ENCODE assay signal across 8 cellular contexts in genomic region chr12:100266802-100267602, GRCh38. TPM values are rescaled to one million over a fixed set of nuclear protein-coding genes. Genes with fewer than 3 reads are reported as not detected.
A peak's percentile ranks its signal among the peaks of the same experiment; 100 is the strongest.
DNase-seq lines count a peak whose midpoint lies in the region; ATAC-seq and TF ChIP-seq lines count a peak whose summit lies in the region.

Gene DEPDC4 (minus strand): TSS chr12:100267079. CDS start chr12:100267076, 3 bp downstream.
Gene SCYL2 (plus strand): TSS chr12:100267177. CDS start chr12:100282971, 15,794 bp downstream.

- no peak for TF ChIP-seq CTCF in Loucy (conservative IDR thresholded peaks at IDR 0.05; ENCODE audit: low read length)
- TF ChIP-seq CTCF in RWPE2 (IDR thresholded peaks at IDR 0.05; ENCODE audit: poor library complexity, severe bottlenecking) = no peak
- TF ChIP-seq CTCF in fibroblast of pulmonary artery (IDR thresholded peaks at IDR 0.05; ENCODE audit: low read length, missing control alignments) = no peak

- no peaks in the 10 kb centered on the region for H3K27me3 Mint-ChIP-seq in natural killer cell treated with Interleukin-12 subunit alpha and Interleukin-12 subunit beta and Interleukin-15 and Interleukin-18, amount 100 ng/mL, for 72 hours

- no peaks in the 10 kb centered on the region for H3K9me3 Mint-ChIP-seq in natural killer cell treated with Interleukin-12 subunit alpha and Interleukin-12 subunit beta and Interleukin-15 and Interleukin-18, amount 100 ng/mL, for 72 hours

- peak within 1 kb of the TSS; percentile 94 to 95 for H3K27ac Mint-ChIP-seq in natural killer cell treated with Interleukin-12 subunit alpha and Interleukin-12 subunit beta and Interleukin-15 and Interleukin-18, amount 100 ng/mL, for 72 hours

- DNase-seq in ELR (ENCODE audit: low read depth) = peak; percentile 96
- DNase-seq in H7 = peak; percentile 94
- DNase-seq in RWPE2 (ENCODE audit: low spot score) = peak; percentile 94
- peak; percentile 97 for DNase-seq in activated effector memory CD4-positive, alpha-beta T cell treated with anti-CD3 and anti-CD28 coated beads, Interleukin-2, amount 50 U/mL, for 16 hours
- peak; percentile 99 for DNase-seq in fibroblast of pulmonary artery (ENCODE audit: low read depth)
- peak; percentile 93 for DNase-seq in natural killer cell treated with Interleukin-12 subunit alpha and Interleukin-12 subunit beta and Interleukin-15 and Interleukin-18, amount 100 ng/mL, for 72 hours (ENCODE audit: low spot score)
- peak; percentile 91 for DNase-seq in stimulated activated naive CD4-positive, alpha-beta T cell treated with Interleukin-2 at 50 U/mL for 16 hours (lab: John Stamatoyannopoulos, UW)

- H3K4me1 ChIP-seq in Loucy (ENCODE audit: insufficient read depth, low read length, poor library complexity, severe bottlenecking) (peaks cover 43% of the 10 kb centered on the region), RWPE2 (ENCODE audit: insufficient read depth, poor library complexity, severe bottlenecking) (peaks cover 14% of the 10 kb centered on the region)

- no peaks in the 10 kb centered on the region for H3F3A ChIP-seq in Loucy (ENCODE audit: low read depth)

- H3K4me2 ChIP-seq in Loucy (ENCODE audit: low read depth, low read length, poor library complexity, severe bottlenecking) = peak within 1 kb of the TSS; percentile 81

- ATAC-seq in RWPE2 (ENCODE audit: low read depth) = peak; percentile 81
- peak; percentile 96 to 97 for ATAC-seq in natural killer cell treated with Interleukin-12 subunit alpha and Interleukin-12 subunit beta and Interleukin-15 and Interleukin-18, amount 100 ng/mL, for 72 hours

- no peaks in the 10 kb centered on the region for H3K9me2 ChIP-seq in Loucy (replicated peaks; ENCODE audit: low read depth, low read length)

- no peaks in the 10 kb centered on the region for H3K9me3 ChIP-seq in Loucy (ENCODE audit: insufficient read depth, low read depth, low read length)
- H3K9me3 ChIP-seq in RWPE2 (ENCODE audit: severe bottlenecking) = no peaks in the 10 kb centered on the region

- peak within 1 kb of the TSS; percentile 97 for H2AFZ ChIP-seq in Loucy (ENCODE audit: low read length)

- H3K27me3 ChIP-seq in H7 (ENCODE audit: control insufficient read depth, insufficient read depth, low read length) (no peaks in the 10 kb centered on the region), Loucy (ENCODE audit: insufficient read depth, low read length, poor library complexity, severe bottlenecking) (no peaks in the 10 kb centered on the region), RWPE2 (ENCODE audit: insufficient read depth, poor library complexity, severe bottlenecking) (no peaks in the 10 kb centered on the region)

- H3K9ac ChIP-seq in Loucy (ENCODE audit: low read depth, low read length, poor library complexity, severe bottlenecking) = peak within 1 kb of the TSS; percentile 94

- peaks cover 21 to 25% of the 10 kb centered on the region in 2 donors for H3K4me1 Mint-ChIP-seq in natural killer cell treated with Interleukin-12 subunit alpha and Interleukin-12 subunit beta and Interleukin-15 and Interleukin-18, amount 100 ng/mL, for 72 hours (ENCODE audit: low read depth in 2 of 2)

- peak within 1 kb of the TSS; percentile 81 for H3K27ac ChIP-seq in RWPE2 (ENCODE audit: poor library complexity, severe bottlenecking)

- H4K20me1 ChIP-seq in Loucy (ENCODE audit: insufficient read depth, low read length, poor library complexity, severe bottlenecking) = peaks cover 42% of the 10 kb centered on the region

- no peaks in the 10 kb centered on the region for H3K36me3 Mint-ChIP-seq in natural killer cell treated with Interleukin-12 subunit alpha and Interleukin-12 subunit beta and Interleukin-15 and Interleukin-18, amount 100 ng/mL, for 72 hours

- H3K79me2 ChIP-seq in Loucy (ENCODE audit: insufficient read depth, low read length) = peaks cover 48% of the 10 kb centered on the region

- no peaks in the 10 kb centered on the region for H3K36me3 ChIP-seq in H7 (replicated peaks; ENCODE audit: control insufficient read depth, insufficient read depth, low read length)
- no peaks in the 10 kb centered on the region for H3K36me3 ChIP-seq in Loucy (ENCODE audit: insufficient read depth, low read length)
- peaks cover 8% of the 10 kb centered on the region for H3K36me3 ChIP-seq in RWPE2 (ENCODE audit: low read depth)

- peak within 1 kb of the TSS; percentile 98 for H3K4me3 Mint-ChIP-seq in natural killer cell treated with Interleukin-12 subunit alpha and Interleukin-12 subunit beta and Interleukin-15 and Interleukin-18, amount 100 ng/mL, for 72 hours

- H3K4me3 ChIP-seq in H7 (ENCODE audit: insufficient read depth, low read depth, low read length) = peak within 1 kb of the TSS; percentile 88
- H3K4me3 ChIP-seq in Loucy (ENCODE audit: low read length, poor library complexity, severe bottlenecking) = peak within 1 kb of the TSS; percentile 99
- H3K4me3 ChIP-seq in RWPE2 (ENCODE audit: severe bottlenecking) = peak within 1 kb of the TSS; percentile 86
- peak within 1 kb of the TSS; percentile 85 for H3K4me3 ChIP-seq in fibroblast of pulmonary artery (replicated peaks; ENCODE audit: low read depth, low read length)

RNA-seq across cellular contexts. Expression of gene DEPDC4, which starts in this region (rescaled TPM):
- 2.9 and 5.3 TPM in 2 replicates for total RNA-seq in H7 (2014; rRNA removed; shearing (Covaris generic))
- 1 to 10 TPM in 1 of 2 donors, under 1 TPM in 1; 0.88 to 1.2 TPM for total RNA-seq in natural killer cell treated with Interleukin-12 subunit alpha and Interleukin-12 subunit beta and Interleukin-15 and Interleukin-18, amount 100 ng/mL, for 72 hours

RNA-seq across cellular contexts. Expression of gene SCYL2, which starts in this region (rescaled TPM):
- total RNA-seq in H7 (2014; rRNA removed; shearing (Covaris generic)) = 27.5 and 34.6 TPM in 2 replicates
- 10 to 100 TPM; 33.3 to 43.5 TPM for total RNA-seq in natural killer cell treated with Interleukin-12 subunit alpha and Interleukin-12 subunit beta and Interleukin-15 and Interleukin-18, amount 100 ng/mL, for 72 hours

Comparison
In these comparisons a context has a peak if more than half of its experiments do, and no peak if none do; other contexts are left out.
1. Peak in every context shown above with its lines: DNase-seq, ATAC-seq, H3K4me3 ChIP-seq and H3K27ac ChIP-seq.